In the genomic region with DNA sequence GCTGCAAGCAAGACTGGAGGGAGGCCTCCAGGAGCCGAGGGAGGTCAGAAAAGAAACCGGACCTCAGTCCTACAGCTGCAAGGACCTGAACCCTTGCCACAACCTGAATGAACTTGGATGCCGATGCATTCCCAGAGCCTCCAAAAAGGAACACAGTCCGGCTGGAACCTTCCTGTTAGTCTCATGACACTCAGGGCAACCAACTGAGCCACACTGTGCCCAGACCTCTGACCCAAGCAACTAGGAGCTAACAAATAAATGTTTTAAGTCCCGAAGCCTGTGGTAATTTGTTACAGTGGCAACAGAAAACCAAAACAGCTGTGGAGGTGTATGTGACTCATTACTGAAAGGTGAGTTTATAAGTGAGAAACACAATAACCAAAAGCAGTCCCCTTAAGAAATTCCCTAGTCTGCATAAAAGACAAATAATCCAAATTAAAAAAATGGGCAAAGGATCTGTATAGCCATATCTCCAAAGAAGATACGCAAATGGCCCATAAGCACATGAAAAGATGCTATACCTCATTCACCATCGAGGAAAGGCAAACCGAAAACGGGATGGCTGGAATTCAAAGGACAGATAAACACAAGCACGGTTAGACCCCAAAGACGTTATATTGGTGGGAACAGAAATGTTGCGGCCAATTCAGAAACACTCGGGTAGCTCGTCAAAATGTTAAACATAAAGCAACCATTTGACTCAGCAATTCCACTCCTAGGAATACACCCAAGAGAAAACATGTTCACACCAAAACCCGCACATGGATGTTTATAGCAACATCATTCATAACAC, we compare ENCODE assay signal across 12 cellular contexts. TPM values are rescaled to one million over a fixed set of nuclear protein-coding genes. Genes with fewer than 3 reads are reported as not detected.
A peak's percentile ranks its signal among the peaks of the same experiment; 100 is the strongest.
DNase-seq lines count a peak whose midpoint lies in the region; ATAC-seq, FAIRE-seq and TF ChIP-seq lines count a peak whose summit lies in the region.
"Had no signal": no experiment of that assay in that cellular context is flagged by ENCODE, and none has a peak within 500 bp of the region (broad histone marks: within the 10 kb centered on the region; RNA-seq: fewer than 3 reads in every experiment).

No MANE protein-coding gene starts in this region.

- peaks cover 2 to 6% (median 5%) of the 10 kb centered on the region in 3 experiments; a peak in 6 of 7 replicates for H3K36me3 Mint-ChIP-seq in H9 (ENCODE audit: insufficient read depth in 1 of 3, low read depth in 3 of 3)
- H3K36me3 Mint-ChIP-seq in nephron progenitor cell (ENCODE audit: low read depth) = peaks cover 38% of the 10 kb centered on the region

- H2AFZ ChIP-seq in H9 (ENCODE audit: low read length) (no peak overlapping the region), GM12878 (ENCODE audit: control insufficient read depth, low read depth, low read length) (no peak overlapping the region)

- no peak overlapping the region for H2BK12ac ChIP-seq in H9 (ENCODE audit: insufficient read length, low read depth, low read length)

- H3K14ac ChIP-seq in H9 (ENCODE audit: insufficient read depth, low read length) = peak overlapping the region; percentile 6; the same call in 1 of the 2 replicates

- ATAC-seq in GM12878 (peak; percentile 65), GM21723 (IDR thresholded peaks at IDR 0.05; ENCODE audit: unreplicated experiment) (no peak), GM21360 (IDR thresholded peaks at IDR 0.05; ENCODE audit: unreplicated experiment) (no peak)

- CTCF ChIA-PET in GM12878 (lab: Yijun Ruan, JAX) = interaction anchor here (1.2 to 5.0 kb wide), 3 partner anchors 35 to 110 kb away, joined by 4 to 30 read pairs (median 5); no protein-coding TSS in a partner anchor

- intact Hi-C loops in GM12878 (cut with micrococcal nuclease; ENCODE audit: unreplicated experiment) = no loop called here

- H2BK15ac ChIP-seq in H9 (ENCODE audit: low read depth, low read length) = no peak overlapping the region

- DNase-seq in GM12865 (ENCODE audit: low read depth) (peak; percentile 75), H9 (no peak), GM12878 (ENCODE audit: low read depth, low spot score) (no peak), nephron progenitor cell (no peak), pons (ENCODE audit: low spot score) (no peak)
- DNase-seq in stimulated activated CD4-positive, alpha-beta T cell treated with anti-CD3 and anti-CD28 coated beads, Interleukin-4, amount 100 ng/mL, for 1 hour = no peak
- DNase-seq: Caco-2, NCI-H2107, OCI-M1 had no signal

- TF ChIP-seq RAD21 in GM12878 (IDR thresholded peaks at IDR 0.05; ENCODE audit: insufficient read depth, low read depth, low read length) = no peak

- H3K56ac ChIP-seq in H9 (ENCODE audit: insufficient read length, low read depth, low read length) = no peak overlapping the region

- H2BK20ac ChIP-seq in H9 (ENCODE audit: low read depth, low read length, poor library complexity, severe bottlenecking) = no peak overlapping the region

- no peaks in the 10 kb centered on the region for H3K23me2 ChIP-seq in H9 (ENCODE audit: insufficient read length, low read depth, low read length, poor library complexity, severe bottlenecking)

- peaks cover 46% of the 10 kb centered on the region; the same call in 1 of the 2 replicates for H3K79me2 ChIP-seq in H9 (ENCODE audit: insufficient read depth, low read length)
- peaks cover 10% of the 10 kb centered on the region for H3K79me2 ChIP-seq in GM12878 (ENCODE audit: control insufficient read depth, insufficient read depth, low read length)

- TF ChIP-seq POLR2A in GM12878 (IDR thresholded peaks at IDR 0.05; ENCODE audit: low read depth, low read length) = no peak

- H3K4me3 Mint-ChIP-seq in H9 = no peak overlapping the region
- no peak overlapping the region for H3K4me3 Mint-ChIP-seq in nephron progenitor cell
- H3K4me3 Mint-ChIP-seq: central memory CD8-positive, alpha-beta T cell had no signal

- H3K36me3 ChIP-seq in GM12878 (ENCODE audit: control insufficient read depth in 2 of 2, insufficient read depth in 2 of 2, low read length in 1 of 2) = no peaks in the 10 kb centered on the region; a peak in 1 of 4 replicates

- H3K4me1 ChIP-seq in H9 (ENCODE audit: insufficient read depth, low read length) = peaks cover 45% of the 10 kb centered on the region; the same call in 1 of the 2 replicates
- peaks cover 40% of the 10 kb centered on the region for H3K4me1 ChIP-seq in GM12878 (ENCODE audit: control insufficient read depth, insufficient read depth, low read length)

- in situ Hi-C loops in GM12878 (cut with MboI) = no loop called here

- no TSS peak for BruUV-seq in GM12878 (replicated peaks; lab: Mats Ljungman, UMichigan)

- RAD21 ChIA-PET in GM12878 (lab: Charles Lee; ENCODE audit: unreplicated experiment) = interaction anchor here (0.6 to 3.0 kb wide), 13 partner anchors 15 to 148 kb away, joined by 3 to 14 read pairs (median 5); no protein-coding TSS in a partner anchor

- WGBS in H9 (ENCODE audit: extremely low coverage, insufficient read length, low lambda C conversion rate) = no CpG with 5 or more reads among the region's 15 CpGs
- WGBS in GM12878 (ENCODE audit: insufficient coverage, insufficient replicate concordance, low lambda C conversion rate, missing lambda C conversion rate) = 74% methylated on average over 15 of the region's 15 CpGs

- H4K8ac ChIP-seq in H9 (replicated peaks; ENCODE audit: insufficient read length, low read depth, low read length) = no peak overlapping the region

- H3K4me2 ChIP-seq in H9 (ENCODE audit: insufficient read depth, insufficient read length, low read length) (no peak overlapping the region), GM12878 (ENCODE audit: control insufficient read depth, insufficient read depth) (peak overlapping the region; percentile 30; the same call in 1 of the 2 replicates)

- no peak overlapping the region for H2BK120ac ChIP-seq in H9 (ENCODE audit: low read depth, low read length, poor library complexity, severe bottlenecking)

- H3K27me3 ChIP-seq in H9 (ENCODE audit: insufficient read depth, low read length) = no peaks in the 10 kb centered on the region
- no peaks in the 10 kb centered on the region for H3K27me3 ChIP-seq in GM12878 (replicated peaks in 1 of 2; ENCODE audit: control insufficient read depth in 2 of 2, insufficient read depth in 2 of 2, low read length in 1 of 2)

- H3T11ph ChIP-seq in H9 (ENCODE audit: low read length) = peak overlapping the region; percentile 76

- no peak overlapping the region for H3K23ac ChIP-seq in H9 (ENCODE audit: insufficient read length, low read depth, low read length)

- H3K9me3 ChIP-seq in H9 (ENCODE audit: control insufficient read depth, low read depth, low read length) = no peaks in the 10 kb centered on the region
- H3K9me3 ChIP-seq in GM12878 (replicated peaks; ENCODE audit: control insufficient read depth, insufficient read depth, low read length) = no peaks in the 10 kb centered on the region
- H3K9me3 ChIP-seq: Caco-2 had no signal

- H3K4me3 ChIP-seq in GM12865 (ENCODE audit: low read depth, low read length) = peak overlapping the region; percentile 43
- no peak overlapping the region for H3K4me3 ChIP-seq in GM12878

- H4K20me1 ChIP-seq in H9 (ENCODE audit: control insufficient read depth, insufficient read depth, insufficient read length) (peaks cover 3% of the 10 kb centered on the region), GM12878 (ENCODE audit: control insufficient read depth, insufficient read depth) (no peaks in the 10 kb centered on the region)

- H3K27ac ChIP-seq in H9 (ENCODE audit: insufficient read length, low read depth, low read length) (no peak overlapping the region), GM12878 (ENCODE audit: control insufficient read depth, insufficient read depth) (no peak overlapping the region)

- H3K27ac Mint-ChIP-seq in H9 (peak overlapping the region; percentile 66 to 95 (median 94)), nephron progenitor cell (peak overlapping the region; percentile 64)

- H3K4me1 Mint-ChIP-seq in H9 (peaks cover 77 to 80% of the 10 kb centered on the region in 2 experiments), nephron progenitor cell (peaks cover 61% of the 10 kb centered on the region)

- H2BK5ac ChIP-seq in H9 (ENCODE audit: insufficient read length, low read length) = peak overlapping the region; percentile 41

- H4K5ac ChIP-seq in H9 (ENCODE audit: insufficient read length, low read depth, low read length) = no peak overlapping the region

- FAIRE-seq in GM12878 (lab: Jason Lieb, UNC) = peak; percentile 13

- TF ChIP-seq EP300 in GM12878 (IDR thresholded peaks at IDR 0.05; ENCODE audit: borderline replicate concordance in 1 of 2, control insufficient read depth in 1 of 2, low read depth in 2 of 2, low read length in 2 of 2) = peak; percentile 52 to 63; a peak in 3 of 4 replicates

- H2AK5ac ChIP-seq in H9 (ENCODE audit: insufficient read length, low read length) = no peak overlapping the region

- no peak overlapping the region for H3K9ac ChIP-seq in H9 (ENCODE audit: extremely low read depth, insufficient read length, low read length)
- H3K9ac ChIP-seq in GM12878 (ENCODE audit: control insufficient read depth, insufficient read depth, low read length) = no peak overlapping the region

- no peaks in the 10 kb centered on the region for H3K9me3 Mint-ChIP-seq in H9
- H3K9me3 Mint-ChIP-seq in nephron progenitor cell = peaks cover 5% of the 10 kb centered on the region
- H3K9me3 Mint-ChIP-seq: central memory CD8-positive, alpha-beta T cell had no signal

- H3K18ac ChIP-seq in H9 (ENCODE audit: insufficient read length, low read depth, low read length) = no peak overlapping the region

- SMC1A ChIA-PET in GM12878 (lab: Charles Lee; ENCODE audit: uncharacterized antibody, unreplicated experiment) = interaction anchor here (1.0 to 4.0 kb wide), 12 partner anchors 9 to 109 kb away, joined by 3 to 24 read pairs (median 4); no protein-coding TSS in a partner anchor

- H3K27me3 Mint-ChIP-seq in H9 (ENCODE audit: low read depth) = no peaks in the 10 kb centered on the region
- H3K27me3 Mint-ChIP-seq in nephron progenitor cell (ENCODE audit: low read depth, poor library complexity) = no peaks in the 10 kb centered on the region
- H3K27me3 Mint-ChIP-seq: central memory CD8-positive, alpha-beta T cell had no signal

- H3K4ac ChIP-seq in H9 (ENCODE audit: low read depth, low read length) = no peak overlapping the region

- H4K91ac ChIP-seq in H9 (ENCODE audit: insufficient read length, low read depth, low read length) = no peak overlapping the region

- POLR2A ChIA-PET in GM12878 (lab: Charles Lee) = interaction anchor here (0.8 to 3.4 kb wide), 5 partner anchors 15 to 109 kb away, joined by 3 to 17 read pairs (median 4); no protein-coding TSS in a partner anchor

- H3K79me1 ChIP-seq in H9 (ENCODE audit: insufficient read depth, low read depth, low read length, poor library complexity, severe bottlenecking) = peaks cover 9% of the 10 kb centered on the region

- TF ChIP-seq CTCF in GM12865 (IDR thresholded peaks at IDR 0.05; ENCODE audit: insufficient read depth, low read depth, low read length, missing control alignments) (no peak), H9 (conservative IDR thresholded peaks at IDR 0.05) (no peak), GM12878 (IDR thresholded peaks at IDR 0.05 in 2 of 3, conservative IDR thresholded peaks at IDR 0.05 in 1 of 3; ENCODE audit: control insufficient read depth in 2 of 3, extremely low read depth in 1 of 3, insufficient read depth in 1 of 3, low read depth in 3 of 3, low read length in 3 of 3) (no peak), nephron progenitor cell (IDR thresholded peaks at IDR 0.05) (no peak)

RNA-seq across cellular contexts. Expression of gene GNA12, which starts 24.8 kb away (rescaled TPM):
- total RNA-seq in H9 (2021) (60.2 and 63.1 TPM in 2 replicates), GM12878 (2014; rRNA removed) (8.0 and 8.6 TPM in 2 replicates), GM12878 (2014; rRNA removed; fragmentation: Illumina TruSeq; extraction: Trizol) (15.5 and 16.6 TPM in 2 replicates), GM12878 (2021) (42.1 and 42.8 TPM in 2 replicates)
- total RNA-seq in GM12878 (2013; cell fraction: nucleolus; rRNA removed) = 23.6 and 23.7 TPM in 2 replicates
- 8.9 TPM for polyA plus RNA-seq in GM12878 (2011; ENCODE audit: low read depth)
- polyA plus RNA-seq in GM12878 (2011; rRNA removed) (26.8 and 51.8 TPM in 2 replicates), GM12878 (2014; fragmentation: Illumina TruSeq; extraction: Trizol) (13.0 and 31.2 TPM in 2 replicates), GM12878 (2014; fragmentation: Nextera tagmentation; extraction: Ambion mirVana) (1 to 10 TPM; 1.9 to 3.0 TPM), GM12878 (2014; rRNA removed) (34.5 and 34.9 TPM in 2 replicates), GM12878 (2016; fragmentation: Nextera tagmentation; extraction: Ambion mirVana) (1 to 10 TPM; 3.4 to 4.1 TPM)
- polyA plus RNA-seq in GM12878 (2011; cell fraction: cytosol; rRNA removed) = 40.7 and 58.1 TPM in 2 replicates
- 29.2 and 33.1 TPM in 2 replicates for polyA plus RNA-seq in GM12878 (2011; cell fraction: nucleus; rRNA removed)
- 15.2 and 16.0 TPM in 2 replicates for polyA plus RNA-seq in GM12878 (2012)
- 72.4 and 89.6 TPM in 2 replicates for polyA minus RNA-seq in GM12878 (2011; rRNA and poly(A)+ RNA removed)
- 21.6 and 25.6 TPM in 2 replicates for polyA minus RNA-seq in GM12878 (2011; cell fraction: cytosol; rRNA and poly(A)+ RNA removed)
- 8.6 and 17.8 TPM in 2 replicates for polyA minus RNA-seq in GM12878 (2011; cell fraction: nucleus; rRNA and poly(A)+ RNA removed)
